Comparison of ENCODE assay signal across 22 cellular contexts in genomic region chr2:184938221-184938985, GRCh38.
"Had no signal": no experiment of that assay in that cellular context is flagged by ENCODE, and none has a peak within 500 bp of the region (broad histone marks: within the 10 kb centered on the region; RNA-seq: fewer than 3 reads in every experiment).

No MANE protein-coding gene starts in this region.

- H3K27me3 Mint-ChIP-seq: activated CD8-positive, alpha-beta T cell treated with anti-CD3 and anti-CD28 coated beads for 36 hours; activated naive CD4-positive, alpha-beta T cell treated with anti-CD3 and anti-CD28 coated beads, Interleukin-2, amount 50 U/mL, for 24 hours; naive thymus-derived CD8-positive, alpha-beta T cell had no signal

- H3K4me1 ChIP-seq: adrenal gland, colonic mucosa, left lung, transverse colon had no signal

- H3K9me3 ChIP-seq: adrenal gland, colonic mucosa, left lung, mucosa of descending colon, transverse colon had no signal

- DNase-seq: activated CD4-positive, alpha-beta T cell treated with anti-CD3 and anti-CD28 coated beads for 48 hours; activated CD8-positive, alpha-beta T cell treated with anti-CD3 and anti-CD28 coated beads for 36 hours; activated effector memory CD4-positive, alpha-beta T cell treated with Interleukin-2 at 50 U/mL for 16 hours; activated T-cell treated with anti-CD3 and anti-CD28 coated beads, Interleukin-2, amount 50 U/mL, for 4 hours; adrenal gland; central memory CD4-positive, alpha-beta T cell; colonic mucosa; left lung; mammary epithelial cell; mucosa of descending colon; naive thymus-derived CD8-positive, alpha-beta T cell; retina; stimulated activated CD4-positive, alpha-beta T cell treated with anti-CD3 and anti-CD28 coated beads, Interleukin-15, amount 100 ng/mL, for 24 hours; stimulated activated CD4-positive, alpha-beta T cell treated with anti-CD3 and anti-CD28 coated beads, Interleukin-4, amount 100 ng/mL, for 24 hours; stimulated activated naive CD4-positive, alpha-beta T cell; substantia nigra; transverse colon had no signal

- H3K4me3 Mint-ChIP-seq: activated CD8-positive, alpha-beta T cell treated with anti-CD3 and anti-CD28 coated beads for 36 hours; activated naive CD4-positive, alpha-beta T cell treated with anti-CD3 and anti-CD28 coated beads, Interleukin-2, amount 50 U/mL, for 24 hours; activated T-cell treated with anti-CD3 and anti-CD28 coated beads, Interleukin-2, amount 50 U/mL, for 4 hours; brain; naive thymus-derived CD8-positive, alpha-beta T cell; WTC11 had no signal

- H3K27ac Mint-ChIP-seq: activated CD8-positive, alpha-beta T cell treated with anti-CD3 and anti-CD28 coated beads for 36 hours; activated naive CD4-positive, alpha-beta T cell treated with anti-CD3 and anti-CD28 coated beads, Interleukin-2, amount 50 U/mL, for 24 hours; naive thymus-derived CD8-positive, alpha-beta T cell; WTC11 had no signal

- ATAC-seq: activated CD8-positive, alpha-beta T cell treated with anti-CD3 and anti-CD28 coated beads for 36 hours; activated T-cell treated with anti-CD3 and anti-CD28 coated beads, Interleukin-2, amount 50 U/mL, for 4 hours; esophagus mucosa; left lung; mucosa of descending colon; naive thymus-derived CD8-positive, alpha-beta T cell; WTC11 had no signal

- H3K4me3 ChIP-seq: adrenal gland, colonic mucosa, left lung, mucosa of descending colon, skin epidermis, transverse colon had no signal

- H3K4me1 Mint-ChIP-seq: activated naive CD4-positive, alpha-beta T cell treated with anti-CD3 and anti-CD28 coated beads, Interleukin-2, amount 50 U/mL, for 24 hours; naive thymus-derived CD8-positive, alpha-beta T cell had no signal

- H3K36me3 Mint-ChIP-seq: activated naive CD4-positive, alpha-beta T cell treated with anti-CD3 and anti-CD28 coated beads, Interleukin-2, amount 50 U/mL, for 24 hours; naive thymus-derived CD8-positive, alpha-beta T cell; WTC11 had no signal

- H3K9me3 Mint-ChIP-seq: WTC11 had no signal

- H3K36me3 ChIP-seq: adrenal gland, colonic mucosa, left lung, transverse colon had no signal

- H3K27me3 ChIP-seq: adrenal gland, colonic mucosa, left lung, transverse colon had no signal
